In the genomic region with DNA sequence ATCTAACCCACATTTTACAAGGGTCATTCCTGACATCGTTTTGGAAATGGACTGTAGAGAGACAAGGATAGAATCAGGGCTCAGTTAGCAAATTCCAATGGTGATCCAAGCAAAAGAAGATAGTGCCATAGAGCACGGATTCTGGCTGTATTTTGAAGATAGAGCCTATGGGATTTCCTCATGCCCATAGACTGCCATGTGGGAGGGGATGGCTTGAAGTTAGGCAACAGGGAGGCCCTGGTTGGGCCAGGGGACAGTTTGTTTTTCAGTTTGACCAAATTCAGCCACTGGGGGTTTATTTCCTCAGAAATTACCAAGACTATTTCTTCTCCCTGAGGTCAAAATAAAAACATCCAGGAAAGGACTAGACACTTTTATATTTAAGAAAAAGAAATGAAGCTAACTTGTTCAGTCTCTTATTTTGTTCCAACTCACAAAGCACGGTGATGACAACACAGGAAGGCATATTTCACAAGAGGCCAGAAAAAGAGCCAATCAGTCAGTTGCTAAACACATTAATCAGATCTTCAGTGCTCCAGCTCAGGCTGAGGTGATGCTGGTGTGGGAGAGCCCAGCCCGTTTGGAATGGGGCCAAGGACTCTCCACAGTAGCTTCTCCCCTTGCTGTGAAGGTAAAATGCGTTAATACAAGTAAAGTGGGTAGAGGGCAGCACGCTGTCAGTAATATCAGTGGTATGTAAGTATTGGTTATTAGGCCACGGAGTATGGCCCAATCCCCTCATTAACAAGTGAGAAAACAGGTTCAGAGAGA, we compare ENCODE assay signal across 8 cellular contexts. TPM values are rescaled to one million over a fixed set of nuclear protein-coding genes. Genes with fewer than 3 reads are reported as not detected.
DNase-seq lines count a peak whose midpoint lies in the region; TF ChIP-seq lines count a peak whose summit lies in the region.

No MANE protein-coding gene starts in this region.

- H3K4me3 ChIP-seq in BE2C (ENCODE audit: low read depth, low read length) (no peak overlapping the region), liver (ENCODE audit: low read depth in 1 of 3, low read length in 3 of 3) (no peak overlapping the region)

- 44% methylated on average over 7 of the region's 7 CpGs for WGBS in liver

- H3K9me3 ChIP-seq in BE2C, result no peaks in the 10 kb centered on the region
- no peaks in the 10 kb centered on the region for H3K9me3 ChIP-seq in liver (ENCODE audit: control insufficient read depth in 4 of 4, low read length in 3 of 4)

- peak overlapping the region in 1 of 2 donors; percentile 7 for H3K27ac ChIP-seq in liver (ENCODE audit: low read depth in 1 of 2, low read length in 2 of 2)

- H3K36me3 ChIP-seq in BE2C (no peaks in the 10 kb centered on the region), liver (ENCODE audit: control insufficient read depth in 4 of 4, insufficient read depth in 3 of 4, low read depth in 1 of 4, low read length in 3 of 4) (no peaks in the 10 kb centered on the region)

- H3K4me1 ChIP-seq in BE2C, result peaks cover 12% of the 10 kb centered on the region
- peaks cover 0 to 3% (median 0%) of the 10 kb centered on the region in 4 donors for H3K4me1 ChIP-seq in liver (ENCODE audit: control insufficient read depth in 4 of 4, insufficient read depth in 4 of 4, low read length in 3 of 4)

- H3K27me3 ChIP-seq in BE2C, result no peaks in the 10 kb centered on the region
- H3K27me3 ChIP-seq in liver (ENCODE audit: control insufficient read depth in 4 of 4, insufficient read depth in 4 of 4, low read length in 3 of 4), result no peaks in the 10 kb centered on the region

- no peak for TF ChIP-seq RAD21 in liver (IDR thresholded peaks at IDR 0.05)

- DNase-seq in BE2C (peak; percentile 76), NCI-H1105 treated with DMSO at 0.1 percent for 48 hours (lab: John Stamatoyannopoulos, UW) (peak; percentile 48), amniotic epithelial cell (ENCODE audit: low read depth) (peak; percentile 99), GM19238 (ENCODE audit: insufficient read length, low spot score) (no peak), dedifferentiated amniotic fluid mesenchymal stem cell (ENCODE audit: extremely low spot score) (no peak), cortex of kidney (lab: John Stamatoyannopoulos, UW) (no peak)
- no peak for DNase-seq in activated CD8-positive, alpha-beta memory T cell treated with anti-CD3 and anti-CD28 coated beads, Interleukin-2, amount 50 U/mL, for 48 hours

- TF ChIP-seq CTCF in BE2C (IDR thresholded peaks at IDR 0.05; ENCODE audit: low read depth, low read length), result peak; percentile 10; the same call in 1 of the 2 replicates
- peak; percentile 5 for TF ChIP-seq CTCF in liver (IDR thresholded peaks at IDR 0.05; ENCODE audit: low read depth, low read length, missing input control)

- H3K9ac ChIP-seq in liver (ENCODE audit: low read depth in 1 of 2, low read length in 2 of 2), result no peak overlapping the region

TF ChIP-seq in liver, 16 proteins besides CTCF, POLR2A, EP300 and RAD21:
- no peak for TF ChIP-seq YY1 (IDR thresholded peaks at IDR 0.05)
- TF ChIP-seq, protein P1, sequence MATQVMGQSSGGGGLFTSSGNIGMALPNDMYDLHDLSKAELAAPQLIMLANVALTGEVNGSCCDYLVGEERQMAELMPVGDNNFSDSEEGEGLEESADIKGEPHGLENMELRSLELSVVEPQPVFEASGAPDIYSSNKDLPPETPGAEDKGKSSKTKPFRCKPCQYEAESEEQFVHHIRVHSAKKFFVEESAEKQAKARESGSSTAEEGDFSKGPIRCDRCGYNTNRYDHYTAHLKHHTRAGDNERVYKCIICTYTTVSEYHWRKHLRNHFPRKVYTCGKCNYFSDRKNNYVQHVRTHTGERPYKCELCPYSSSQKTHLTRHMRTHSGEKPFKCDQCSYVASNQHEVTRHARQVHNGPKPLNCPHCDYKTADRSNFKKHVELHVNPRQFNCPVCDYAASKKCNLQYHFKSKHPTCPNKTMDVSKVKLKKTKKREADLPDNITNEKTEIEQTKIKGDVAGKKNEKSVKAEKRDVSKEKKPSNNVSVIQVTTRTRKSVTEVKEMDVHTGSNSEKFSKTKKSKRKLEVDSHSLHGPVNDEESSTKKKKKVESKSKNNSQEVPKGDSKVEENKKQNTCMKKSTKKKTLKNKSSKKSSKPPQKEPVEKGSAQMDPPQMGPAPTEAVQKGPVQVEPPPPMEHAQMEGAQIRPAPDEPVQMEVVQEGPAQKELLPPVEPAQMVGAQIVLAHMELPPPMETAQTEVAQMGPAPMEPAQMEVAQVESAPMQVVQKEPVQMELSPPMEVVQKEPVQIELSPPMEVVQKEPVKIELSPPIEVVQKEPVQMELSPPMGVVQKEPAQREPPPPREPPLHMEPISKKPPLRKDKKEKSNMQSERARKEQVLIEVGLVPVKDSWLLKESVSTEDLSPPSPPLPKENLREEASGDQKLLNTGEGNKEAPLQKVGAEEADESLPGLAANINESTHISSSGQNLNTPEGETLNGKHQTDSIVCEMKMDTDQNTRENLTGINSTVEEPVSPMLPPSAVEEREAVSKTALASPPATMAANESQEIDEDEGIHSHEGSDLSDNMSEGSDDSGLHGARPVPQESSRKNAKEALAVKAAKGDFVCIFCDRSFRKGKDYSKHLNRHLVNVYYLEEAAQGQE (IDR thresholded peaks at IDR 0.05), result peak; percentile 19
- no peak for TF ChIP-seq EGR1 (IDR thresholded peaks at IDR 0.05; ENCODE audit: low read depth in 2 of 2)
- peak in 1 of 2 donors; percentile 32 for TF ChIP-seq GABPA (IDR thresholded peaks at IDR 0.05 in 1 of 2, conservative IDR thresholded peaks at IDR 0.05 in 1 of 2)
- peak in 1 of 2 donors; percentile 33 for TF ChIP-seq JUND (IDR thresholded peaks at IDR 0.05)
- TF ChIP-seq SP1 (IDR thresholded peaks at IDR 0.05), result peak; percentile 35
- TF ChIP-seq HNF4A (conservative IDR thresholded peaks at IDR 0.05), result peak in 1 of 2 donors; percentile 20
- TF ChIP-seq, protein P2, sequence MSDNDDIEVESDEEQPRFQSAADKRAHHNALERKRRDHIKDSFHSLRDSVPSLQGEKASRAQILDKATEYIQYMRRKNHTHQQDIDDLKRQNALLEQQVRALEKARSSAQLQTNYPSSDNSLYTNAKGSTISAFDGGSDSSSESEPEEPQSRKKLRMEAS (IDR thresholded peaks at IDR 0.05), result peak; percentile 21

RNA-seq across cellular contexts. Expression of a gene that starts 4.4 kb away (rescaled TPM):
- 86.2 TPM for polyA plus RNA-seq in BE2C (2012; ENCODE audit: insufficient read depth, insufficient read length, low read depth)
- 10 to 100 TPM; 28.6 to 29.6 TPM for total RNA-seq in liver
- 10 to 100 TPM; 10.3 to 11.8 TPM for polyA plus RNA-seq in liver

RNA-seq across cellular contexts. Expression of a gene that starts 15.3 kb away (rescaled TPM):
- 3.1 TPM for polyA plus RNA-seq in BE2C (2012; ENCODE audit: insufficient read depth, insufficient read length, low read depth)
- total RNA-seq in liver, result 1 to 10 TPM; 3.9 to 5.7 TPM
- 1 to 10 TPM; 3.0 to 3.3 TPM for polyA plus RNA-seq in liver

Comparison
In these comparisons a context has a peak if more than half of its experiments do, and no peak if none do; other contexts are left out.
1. DNase-seq: peak in BE2C (single experiment), NCI-H1105 treated with DMSO at 0.1 percent for 48 hours (single experiment) and amniotic epithelial cell (single experiment); none in GM19238 (single experiment), activated CD8-positive, alpha-beta memory T cell treated with anti-CD3 and anti-CD28 coated beads, Interleukin-2, amount 50 U/mL, for 48 hours (single experiment), dedifferentiated amniotic fluid mesenchymal stem cell (single experiment) and cortex of kidney (single experiment).